Comparison of ENCODE assay signal across 22 cellular contexts in the genomic region with DNA sequence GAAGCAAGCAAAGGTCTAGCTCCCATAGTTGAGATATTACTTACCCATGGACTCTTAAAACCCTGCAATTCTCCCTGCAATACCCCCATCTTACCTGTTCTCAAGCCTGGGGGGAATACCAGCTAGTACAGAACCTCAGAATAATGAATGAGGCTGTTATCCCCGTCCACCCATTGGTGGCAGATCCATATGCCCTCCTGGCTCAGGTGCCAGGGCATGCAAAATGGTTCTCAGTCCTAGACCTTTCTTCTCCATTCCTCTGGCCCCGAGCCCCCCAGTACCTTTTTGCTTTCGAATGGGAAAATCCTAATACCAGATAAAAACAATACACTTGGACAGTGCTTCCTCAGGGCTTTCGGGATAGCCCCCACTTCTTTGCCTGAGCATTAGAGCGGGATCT.
"Had no signal": no experiment of that assay in that cellular context is flagged by ENCODE, and none has a peak within 500 bp of the region (broad histone marks: within the 10 kb centered on the region; RNA-seq: fewer than 3 reads in every experiment).

No MANE protein-coding gene starts in this region.

- H3K9me3 Mint-ChIP-seq: dendritic cell treated with granulocyte-macrophage colony-stimulating factor and Interleukin-4, amounts not matched to agents 40 ng/mL and 50 ng/mL, for 4 days; naive B cell; nephron; stimulated activated effector memory CD8-positive, alpha-beta T cell treated with anti-CD3 and anti-CD28 coated beads, Interleukin-12 subunit alpha, Interleukin-12 subunit beta, amount 100 ng/mL, for 72 hours had no signal

- H3K4me2 ChIP-seq: hepatocyte had no signal

- H3K4me3 Mint-ChIP-seq: dendritic cell treated with granulocyte-macrophage colony-stimulating factor and Interleukin-4, amounts not matched to agents 40 ng/mL and 50 ng/mL, for 4 days; naive B cell; nephron; stimulated activated effector memory CD8-positive, alpha-beta T cell treated with anti-CD3 and anti-CD28 coated beads, Interleukin-12 subunit alpha, Interleukin-12 subunit beta, amount 100 ng/mL, for 72 hours had no signal

- H3K27me3 ChIP-seq: foreskin keratinocyte, hepatocyte, right lobe of liver, suprapubic skin, thyroid gland, upper lobe of left lung, uterus had no signal

- DNase-seq: erythroblast; foreskin keratinocyte; head of caudate nucleus; left ventricle myocardium inferior; mesenchymal stem cell; naive B cell; occipital lobe; right lobe of liver; stimulated activated CD4-positive, alpha-beta T cell treated with anti-CD3 and anti-CD28 coated beads, Interleukin-4, amount 100 ng/mL, for 1 hour; stimulated activated CD8-positive, alpha-beta memory T cell treated with anti-CD3 and anti-CD28 coated beads, Interleukin-4, amount 100 ng/mL, for 48 hours; stimulated activated naive CD8-positive, alpha-beta T cell treated with anti-CD3 and anti-CD28 coated beads, Interleukin-15, Interleukin-2, amounts not matched to agents 100 U/mL and 50 U/mL, for 24 hours; thyroid gland; uterus had no signal

- H3K9me3 ChIP-seq: left ventricle myocardium inferior, prostate gland, right lobe of liver, suprapubic skin, thyroid gland, upper lobe of left lung, uterus had no signal

- H3K36me3 Mint-ChIP-seq: naive B cell; stimulated activated effector memory CD8-positive, alpha-beta T cell treated with anti-CD3 and anti-CD28 coated beads, Interleukin-12 subunit alpha, Interleukin-12 subunit beta, amount 100 ng/mL, for 72 hours had no signal

- H3K27ac Mint-ChIP-seq: dendritic cell treated with granulocyte-macrophage colony-stimulating factor and Interleukin-4, amounts not matched to agents 40 ng/mL and 50 ng/mL, for 4 days; nephron; stimulated activated effector memory CD8-positive, alpha-beta T cell treated with anti-CD3 and anti-CD28 coated beads, Interleukin-12 subunit alpha, Interleukin-12 subunit beta, amount 100 ng/mL, for 72 hours had no signal

- ATAC-seq: foreskin keratinocyte; right lobe of liver; stimulated activated effector memory CD8-positive, alpha-beta T cell treated with anti-CD3 and anti-CD28 coated beads, Interleukin-12 subunit alpha, Interleukin-12 subunit beta, amount 100 ng/mL, for 72 hours; stimulated activated naive CD8-positive, alpha-beta T cell treated with anti-CD3 and anti-CD28 coated beads, Interleukin-15, Interleukin-2, amounts not matched to agents 100 U/mL and 50 U/mL, for 24 hours had no signal

- H3K79me2 ChIP-seq: hepatocyte, parathyroid adenoma had no signal

- H3K4me1 ChIP-seq: foreskin keratinocyte, parathyroid adenoma, prostate gland, right lobe of liver, thyroid gland had no signal

- H2AFZ ChIP-seq: hepatocyte, parathyroid adenoma had no signal

- H3K4me1 Mint-ChIP-seq: naive B cell; stimulated activated effector memory CD8-positive, alpha-beta T cell treated with anti-CD3 and anti-CD28 coated beads, Interleukin-12 subunit alpha, Interleukin-12 subunit beta, amount 100 ng/mL, for 72 hours had no signal

- H3K9ac ChIP-seq: parathyroid adenoma had no signal

- H3K36me3 ChIP-seq: left ventricle myocardium inferior, prostate gland, right lobe of liver, suprapubic skin, thyroid gland, upper lobe of left lung, uterus had no signal

- H3K27ac ChIP-seq: foreskin keratinocyte, hepatocyte, left ventricle myocardium inferior, parathyroid adenoma, prostate gland, right lobe of liver, suprapubic skin, thyroid gland, upper lobe of left lung, uterus had no signal

- H3K4me3 ChIP-seq: hepatocyte, left ventricle myocardium inferior, lung, prostate gland, right lobe of liver, suprapubic skin, thyroid gland, upper lobe of left lung, uterus had no signal
